33 cellular contexts compared by ENCODE assay signal in the genomic region with DNA sequence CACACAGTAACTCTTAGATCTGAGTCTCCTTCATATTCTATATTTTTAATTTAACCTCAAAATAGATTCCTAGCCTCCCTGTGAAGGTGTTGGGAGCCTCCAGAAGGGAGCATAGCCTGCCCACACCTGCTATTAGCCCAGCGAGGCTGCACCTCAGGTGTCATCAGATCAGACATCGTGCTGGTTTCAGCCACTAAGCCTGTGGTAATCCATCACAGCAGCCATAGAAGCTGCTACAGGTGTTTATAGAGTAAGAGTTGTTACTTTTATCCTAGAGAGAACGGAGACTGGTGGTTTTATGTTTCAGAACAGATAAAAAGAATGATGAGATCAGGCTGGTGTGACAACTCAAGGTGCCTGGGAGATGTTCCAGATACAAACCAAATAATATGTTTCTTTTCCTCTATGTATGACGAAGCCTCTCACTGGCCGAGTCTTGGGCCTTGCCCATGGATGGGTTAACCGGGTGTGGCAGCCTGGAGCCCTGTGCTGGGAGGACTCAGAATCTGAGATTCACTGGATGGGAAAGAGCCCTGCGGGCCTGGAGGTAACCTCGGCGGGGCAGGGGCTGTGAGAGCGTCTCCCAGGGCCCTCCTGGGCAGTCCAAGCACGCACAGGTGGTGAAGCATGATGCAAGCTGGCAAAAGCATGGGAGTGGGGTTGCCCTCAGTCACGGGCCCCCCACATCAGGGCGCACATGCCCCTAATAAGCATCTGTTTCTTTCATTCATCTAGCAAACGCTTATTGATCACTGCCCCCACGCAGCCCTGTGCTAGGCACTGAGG.
"Had no signal": no experiment of that assay in that cellular context is flagged by ENCODE, and none has a peak within 500 bp of the region (broad histone marks: within the 10 kb centered on the region; RNA-seq: fewer than 3 reads in every experiment).

No MANE protein-coding gene starts in this region.

- H3K4me1 Mint-ChIP-seq: activated CD4-positive, alpha-beta T cell treated with anti-CD3 and anti-CD28 coated beads, Interleukin-2, amount 10 ng/mL, durations not matched to agents 24 days and 14 days; activated naive CD8-positive, alpha-beta T cell treated with anti-CD3 and anti-CD28 coated beads, Interleukin-2, amount 50 U/mL, for 24 hours; T-cell had no signal

- H3K27ac ChIP-seq: VCaP had no signal

- H3K36me3 Mint-ChIP-seq: activated naive CD8-positive, alpha-beta T cell; brain had no signal

- H3K4me3 Mint-ChIP-seq: activated CD4-positive, alpha-beta T cell treated with anti-CD3 and anti-CD28 coated beads, Interleukin-2, amount 10 ng/mL, durations not matched to agents 24 days and 14 days; activated CD8-positive, alpha-beta T cell treated with anti-CD3 and anti-CD28 coated beads, Interleukin-2, amount 10 ng/mL, durations not matched to agents 7 days and 5 days; activated naive CD4-positive, alpha-beta T cell treated with anti-CD3 and anti-CD28 coated beads for 36 hours; activated naive CD8-positive, alpha-beta T cell; activated naive CD8-positive, alpha-beta T cell treated with anti-CD3 and anti-CD28 coated beads, Interleukin-2, amount 50 U/mL, for 24 hours; activated T-cell treated with anti-CD3 and anti-CD28 coated beads, Interleukin-2, amount 50 U/mL, for 4 hours; activated T-helper 1 cell treated with anti-CD3 and anti-CD28 coated beads, Interleukin-12 subunit alpha, Interleukin-12 subunit beta, Interleukin-2, Interleukin-4 antibody, amounts not matched to agents 30 ng/mL and 10 ng/mL and 1 ng/mL, durations not matched to agents 14 hours and 24 hours and 36 hours; brain; T-cell had no signal

- H3K27me3 Mint-ChIP-seq: activated CD4-positive, alpha-beta T cell treated with anti-CD3 and anti-CD28 coated beads, Interleukin-2, amount 10 ng/mL, durations not matched to agents 24 days and 14 days; activated naive CD8-positive, alpha-beta T cell; activated naive CD8-positive, alpha-beta T cell treated with anti-CD3 and anti-CD28 coated beads, Interleukin-2, amount 50 U/mL, for 24 hours; T-cell had no signal

- FAIRE-seq: bronchial epithelial cell had no signal

- DNase-seq: activated CD4-positive, alpha-beta T cell treated with anti-CD3 and anti-CD28 coated beads for 1 hour; activated CD4-positive, alpha-beta T cell treated with anti-CD3 and anti-CD28 coated beads, Interleukin-2, amount 10 ng/mL, durations not matched to agents 24 days and 14 days; activated CD4-positive, alpha-beta T cell treated with anti-CD3 and anti-CD28 coated beads, Interleukin-2, amount 50 U/mL, for 48 hours; activated CD4-positive, CD25-positive, alpha-beta regulatory T cell; activated CD8-positive, alpha-beta memory T cell treated with anti-CD3 and anti-CD28 coated beads, Interleukin-2, amount 50 U/mL, for 4 hours; activated CD8-positive, alpha-beta T cell treated with anti-CD3 and anti-CD28 coated beads, Interleukin-2, amount 10 ng/mL, durations not matched to agents 7 days and 5 days; activated gamma-delta T cell treated with Interleukin-2 at 50 U/mL for 16 hours; activated naive CD4-positive, alpha-beta T cell treated with anti-CD3 and anti-CD28 coated beads for 36 hours; activated naive CD8-positive, alpha-beta T cell treated with anti-CD3 and anti-CD28 coated beads, Interleukin-2, amount 50 U/mL, for 24 hours; activated T-cell treated with anti-CD3 and anti-CD28 coated beads for 4 hours; activated T-cell treated with anti-CD3 and anti-CD28 coated beads, Interleukin-2, amount 50 U/mL, for 4 hours; anterior cingulate cortex; caudate nucleus; IMR-90; KBM-7; NCI-H1092 treated with DMSO at 0.1 percent for 48 hours; NCI-H1417 treated with DMSO at 0.1 percent for 48 hours; NCI-H187 treated with DMSO at 0.1 percent for 48 hours; NCI-H2081 treated with DMSO at 0.1 percent for 48 hours; NCI-H226; NCI-H446 treated with DMSO at 0.1 percent for 48 hours; RPMI8226; SIG-M5; T-cell; T-helper 2 cell; T-helper 9 cell had no signal

- H3K9me3 Mint-ChIP-seq: activated CD4-positive, alpha-beta T cell treated with anti-CD3 and anti-CD28 coated beads, Interleukin-2, amount 10 ng/mL, durations not matched to agents 24 days and 14 days; activated naive CD4-positive, alpha-beta T cell treated with anti-CD3 and anti-CD28 coated beads for 36 hours; activated naive CD8-positive, alpha-beta T cell treated with anti-CD3 and anti-CD28 coated beads, Interleukin-2, amount 50 U/mL, for 24 hours; activated T-cell treated with anti-CD3 and anti-CD28 coated beads, Interleukin-2, amount 50 U/mL, for 4 hours; activated T-helper 1 cell treated with anti-CD3 and anti-CD28 coated beads, Interleukin-12 subunit alpha, Interleukin-12 subunit beta, Interleukin-2, Interleukin-4 antibody, amounts not matched to agents 30 ng/mL and 10 ng/mL and 1 ng/mL, durations not matched to agents 14 hours and 24 hours and 36 hours; brain; T-cell had no signal

- H3K27ac Mint-ChIP-seq: activated CD4-positive, alpha-beta T cell treated with anti-CD3 and anti-CD28 coated beads, Interleukin-2, amount 10 ng/mL, durations not matched to agents 24 days and 14 days; activated CD8-positive, alpha-beta T cell treated with anti-CD3 and anti-CD28 coated beads, Interleukin-2, amount 10 ng/mL, durations not matched to agents 7 days and 5 days; activated naive CD4-positive, alpha-beta T cell treated with anti-CD3 and anti-CD28 coated beads for 36 hours; activated naive CD8-positive, alpha-beta T cell; activated T-helper 1 cell treated with anti-CD3 and anti-CD28 coated beads, Interleukin-12 subunit alpha, Interleukin-12 subunit beta, Interleukin-2, Interleukin-4 antibody, amounts not matched to agents 30 ng/mL and 10 ng/mL and 1 ng/mL, durations not matched to agents 14 hours and 24 hours and 36 hours; brain; T-cell had no signal

- ATAC-seq: activated CD8-positive, alpha-beta T cell treated with anti-CD3 and anti-CD28 coated beads, Interleukin-2, amount 10 ng/mL, durations not matched to agents 7 days and 5 days; activated naive CD8-positive, alpha-beta T cell treated with anti-CD3 and anti-CD28 coated beads, Interleukin-2, amount 50 U/mL, for 24 hours; activated T-cell treated with anti-CD3 and anti-CD28 coated beads, Interleukin-2, amount 50 U/mL, for 4 hours; Panc1; SK-N-SH treated with all-trans-retinoic acid at 6 μM for 48 hours; T-cell had no signal
